ENCODE assay signal across 1 cellular context in genomic region chr16:11260596-11260966, GRCh38.
TF ChIP-seq lines count a peak whose summit lies in the region.

No MANE protein-coding gene starts in this region.

TF ChIP-seq in HepG2, 621 proteins besides CTCF, POLR2A, EP300 and RAD21:
- TF ChIP-seq HNRNPK (IDR thresholded peaks at IDR 0.05; ENCODE audit: low read depth, low read length, poor library complexity, severe bottlenecking) (no peak), ZSCAN31 (CRISPR knock-in tag; IDR thresholded peaks at IDR 0.05; ENCODE audit: low read depth) (0 out of 2 replicates have a peak, but pooled peaks have one; percentile 17), ZNF101 (CRISPR knock-in tag; IDR thresholded peaks at IDR 0.05; ENCODE audit: borderline replicate concordance, low read depth) (no peak), FOXC1 (CRISPR knock-in tag; IDR thresholded peaks at IDR 0.05; ENCODE audit: borderline replicate concordance) (no peak), ZNF512 (CRISPR knock-in tag; IDR thresholded peaks at IDR 0.05) (no peak), ZFP91 (CRISPR knock-in tag; IDR thresholded peaks at IDR 0.05; ENCODE audit: borderline replicate concordance) (0 out of 2 replicates have a peak, but pooled peaks have one; percentile 9), DZIP1 (CRISPR knock-in tag; IDR thresholded peaks at IDR 0.05) (no peak), KMT2B (CRISPR knock-in tag; IDR thresholded peaks at IDR 0.05) (0 out of 2 replicates have a peak, but pooled peaks have one; percentile 5), ZNF331 (CRISPR knock-in tag; IDR thresholded peaks at IDR 0.05) (0 out of 2 replicates have a peak, but pooled peaks have one; percentile 30), ZNF557 (CRISPR knock-in tag; IDR thresholded peaks at IDR 0.05) (no peak), ZNF318 (CRISPR knock-in tag; IDR thresholded peaks at IDR 0.05) (no peak), ZXDC (CRISPR knock-in tag; IDR thresholded peaks at IDR 0.05) (0 out of 2 replicates have a peak, but pooled peaks have one; percentile 34), FOXA1 (IDR thresholded peaks at IDR 0.05) (no peak), FOXA1 (CRISPR knock-in tag; IDR thresholded peaks at IDR 0.05) (no peak), PRPF4 (IDR thresholded peaks at IDR 0.05; ENCODE audit: low read depth, low read length, poor library complexity, severe bottlenecking) (no peak), ZNF33A (CRISPR knock-in tag; IDR thresholded peaks at IDR 0.05; ENCODE audit: borderline replicate concordance) (no peak), ZNF782 (CRISPR knock-in tag; IDR thresholded peaks at IDR 0.05; ENCODE audit: borderline replicate concordance) (no peak), TFAP4 (IDR thresholded peaks at IDR 0.05; ENCODE audit: borderline replicate concordance, low read depth) (peak; percentile 78; the same call in 1 of the 2 replicates)
